Comparison of ENCODE assay signal across 8 cellular contexts in the genomic region with DNA sequence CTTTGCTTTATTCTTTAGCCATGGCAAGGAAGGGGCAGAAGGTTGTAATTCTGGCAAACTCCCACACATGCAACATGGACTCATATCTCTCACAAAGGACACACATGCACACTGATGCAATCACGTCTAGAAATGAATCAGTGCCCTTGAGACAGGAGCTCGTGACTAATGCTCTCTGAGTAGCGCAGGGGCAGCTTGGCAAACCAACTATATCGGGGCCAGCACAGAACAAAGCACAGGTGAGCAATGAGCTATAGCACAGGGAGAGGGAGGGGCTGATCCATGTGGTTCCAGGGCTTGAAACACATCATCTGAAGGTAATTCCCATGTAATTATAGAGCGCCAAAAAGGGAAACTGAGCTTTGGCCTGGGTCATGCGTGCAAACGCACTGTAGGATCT.
DNase-seq lines count a peak whose midpoint lies in the region; ATAC-seq, FAIRE-seq and TF ChIP-seq lines count a peak whose summit lies in the region.

No MANE protein-coding gene starts in this region.

- H3K36me3 ChIP-seq in BJ (ENCODE audit: control insufficient read depth, insufficient read depth, low read length) (no peaks in the 10 kb centered on the region), stomach (no peaks in the 10 kb centered on the region), prostate gland (no peaks in the 10 kb centered on the region)

- no peak overlapping the region for H3K4me3 ChIP-seq in BJ (ENCODE audit: low read depth, low read length)
- H3K4me3 ChIP-seq in foreskin fibroblast (ENCODE audit: low read depth in 1 of 2, low read length in 2 of 2) = no peak overlapping the region
- H3K4me3 ChIP-seq in stomach = no peak overlapping the region
- no peak overlapping the region for H3K4me3 ChIP-seq in prostate gland

- H3K27me3 ChIP-seq in BJ (ENCODE audit: control insufficient read depth, insufficient read depth, low read length) = no peaks in the 10 kb centered on the region
- H3K27me3 ChIP-seq in stomach = no peaks in the 10 kb centered on the region
- no peaks in the 10 kb centered on the region for H3K27me3 ChIP-seq in prostate gland (replicated peaks; ENCODE audit: insufficient read depth)

- DNase-seq in BJ (ENCODE audit: low read depth) (peak; percentile 88), GM19239 (ENCODE audit: insufficient read length, low spot score) (no peak), foreskin fibroblast (peak; percentile 97 to 98), stomach (peak; percentile 31), prostate gland (ENCODE audit: low spot score) (no peak), Ammon's horn (ENCODE audit: low spot score) (no peak)
- peak; percentile 40 for DNase-seq in activated CD4-positive, CD25-positive, alpha-beta regulatory T cell treated with anti-CD3 and anti-CD28 coated beads, Interleukin-2, amount 50 U/mL, for 72 hours

- H3K27ac ChIP-seq in stomach (no peak overlapping the region), prostate gland (no peak overlapping the region)

- no peaks in the 10 kb centered on the region for H3K9me3 ChIP-seq in stomach
- H3K9me3 ChIP-seq in prostate gland = no peaks in the 10 kb centered on the region

- POLR2A ChIA-PET in BJ (lab: Charles Lee) = no interaction called here

- CTCF ChIA-PET in BJ (lab: Yijun Ruan, JAX) = interaction anchor here (1.7 kb wide), 1 partner anchor 15 kb away, joined by 3 read pairs; no protein-coding TSS in a partner anchor

- TF ChIP-seq POLR2A in stomach (IDR thresholded peaks at IDR 0.05) (no peak), prostate gland (IDR thresholded peaks at IDR 0.05) (no peak)

- intact Hi-C loops in stomach (cut with DNase I; ENCODE audit: low total_unique reads) = no loop called here
- intact Hi-C loops in prostate gland (cut with DNase I) = no loop called here

- TF ChIP-seq EP300 in stomach (IDR thresholded peaks at IDR 0.05) = no peak

- peak; percentile 67 for FAIRE-seq in GM19239 (lab: Jason Lieb, UNC)

- no peak for TF ChIP-seq CTCF in BJ (IDR thresholded peaks at IDR 0.05; ENCODE audit: insufficient read depth, low read depth, low read length)
- TF ChIP-seq CTCF in foreskin fibroblast (IDR thresholded peaks at IDR 0.05; ENCODE audit: low read depth, low read length) = no peak
- no peak for TF ChIP-seq CTCF in stomach (IDR thresholded peaks at IDR 0.05)
- no peak for TF ChIP-seq CTCF in prostate gland (IDR thresholded peaks at IDR 0.05)

- ATAC-seq in HG03196 (IDR thresholded peaks at IDR 0.05; ENCODE audit: unreplicated experiment) = peak; percentile 55

- H3K4me1 ChIP-seq in stomach (peaks cover 0 to 25% (median 6%) of the 10 kb centered on the region in 4 donors), prostate gland (replicated peaks) (no peaks in the 10 kb centered on the region)

- 54 to 72% (median 67%) methylated on average over 7 of the region's 7 CpGs for WGBS in stomach, 5 donors
- WGBS in prostate gland = 68% methylated on average over 7 of the region's 7 CpGs

Comparison
In these comparisons a context has a peak if more than half of its experiments do, and no peak if none do; other contexts are left out.
1. DNase-seq: peak in BJ (single experiment), activated CD4-positive, CD25-positive, alpha-beta regulatory T cell treated with anti-CD3 and anti-CD28 coated beads, Interleukin-2, amount 50 U/mL, for 72 hours (single experiment), foreskin fibroblast (2 of 2) and stomach (single experiment); none in GM19239 (single experiment), prostate gland (single experiment) and Ammon's horn (single experiment).